Comparison of ENCODE assay signal across 14 cellular contexts in the genomic region with DNA sequence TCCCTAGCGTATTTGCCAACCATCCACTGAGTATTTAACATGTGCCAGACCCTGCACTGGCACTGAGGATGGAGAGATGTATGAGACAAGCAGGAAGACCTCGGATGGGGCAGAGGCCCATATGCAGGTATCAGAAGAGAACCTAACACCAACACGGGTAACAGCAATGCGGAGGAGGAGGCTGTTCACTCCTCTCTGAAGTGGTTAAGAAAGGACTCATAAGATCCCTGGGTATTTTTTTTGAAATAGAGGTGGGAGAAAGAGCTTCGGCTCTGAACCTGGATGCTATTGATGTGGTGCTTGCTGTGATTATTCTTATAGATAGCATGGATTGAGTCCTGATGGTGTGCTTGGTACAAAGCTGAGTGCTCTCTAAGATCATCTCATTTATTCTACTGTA.
A peak's percentile ranks its signal among the peaks of the same experiment; 100 is the strongest.
DNase-seq lines count a peak whose midpoint lies in the region; ATAC-seq and TF ChIP-seq lines count a peak whose summit lies in the region.
"Had no signal": no experiment of that assay in that cellular context is flagged by ENCODE, and none has a peak within 500 bp of the region (broad histone marks: within the 10 kb centered on the region; RNA-seq: fewer than 3 reads in every experiment).

No MANE protein-coding gene starts in this region.

- H3K9me3 Mint-ChIP-seq in activated CD8-positive, alpha-beta T cell treated with anti-CD3 and anti-CD28 coated beads for 36 hours, result no peaks in the 10 kb centered on the region
- no peaks in the 10 kb centered on the region for H3K9me3 Mint-ChIP-seq in activated CD8-positive, alpha-beta T cell treated with anti-CD3 and anti-CD28 coated beads, Interleukin-2, amount 10 ng/mL, durations not matched to agents 7 days and 5 days (ENCODE audit: insufficient read depth)
- H3K9me3 Mint-ChIP-seq in activated naive CD8-positive, alpha-beta T cell treated with anti-CD3 and anti-CD28 coated beads, Interleukin-2, amount 50 U/mL, for 24 hours, result peaks cover 4% of the 10 kb centered on the region
- peaks cover 2% of the 10 kb centered on the region for H3K9me3 Mint-ChIP-seq in activated naive CD8-positive, alpha-beta T cell treated with anti-CD3 and anti-CD28 coated beads for 36 hours
- no peaks in the 10 kb centered on the region for H3K9me3 Mint-ChIP-seq in activated T-helper 17 cell treated with anti-CD3 and anti-CD28 coated beads, Interleukin-2, amount 50 U/mL, for 72 hours
- H3K9me3 Mint-ChIP-seq: CD8-positive, alpha-beta T cell had no signal

- no peak for TF ChIP-seq CTCF in activated CD8-positive, alpha-beta T cell treated with anti-CD3 and anti-CD28 coated beads for 36 hours (IDR thresholded peaks at IDR 0.05)

- POLR2A ChIA-PET in activated CD8-positive, alpha-beta T cell treated with anti-CD3 and anti-CD28 coated beads for 36 hours (lab: Charles Lee), result no interaction called here
- POLR2A ChIA-PET in activated CD8-positive, alpha-beta T cell treated with anti-CD3 and anti-CD28 coated beads, Interleukin-2, amount 10 ng/mL, durations not matched to agents 7 days and 5 days (lab: Charles Lee), result no interaction called here

- peak; percentile 57 for DNase-seq in activated CD8-positive, alpha-beta T cell treated with anti-CD3 and anti-CD28 coated beads for 36 hours
- no peak for DNase-seq in activated CD8-positive, alpha-beta T cell treated with anti-CD3 and anti-CD28 coated beads, Interleukin-2, amount 10 ng/mL, durations not matched to agents 7 days and 5 days
- no peak for DNase-seq in activated naive CD8-positive, alpha-beta T cell treated with anti-CD3 and anti-CD28 coated beads, Interleukin-2, amount 50 U/mL, for 24 hours
- DNase-seq in activated naive CD8-positive, alpha-beta T cell treated with anti-CD3 and anti-CD28 coated beads for 36 hours, result no peak
- DNase-seq in MV-4-11 (lab: John Stamatoyannopoulos, UW) (no peak), T-helper 1 cell (no peak)
- DNase-seq: CD8-positive, alpha-beta T cell; DMS 273 treated with DMSO at 0.1 percent for 48 hours; DMS53; GM23248; HCEC 1CT; IMR-90 had no signal

- CTCF ChIA-PET in activated CD8-positive, alpha-beta T cell treated with anti-CD3 and anti-CD28 coated beads for 36 hours (lab: Charles Lee), result interaction anchor here (0.7 to 1.2 kb wide), 2 partner anchors 16 to 404 kb away, joined by 3 to 4 read pairs; no protein-coding TSS in a partner anchor
- CTCF ChIA-PET in activated CD8-positive, alpha-beta T cell treated with anti-CD3 and anti-CD28 coated beads, Interleukin-2, amount 10 ng/mL, durations not matched to agents 7 days and 5 days (lab: Charles Lee), result interaction anchor here (1.5 kb wide), 1 partner anchor 551 kb away, joined by 3 read pairs; no protein-coding TSS in a partner anchor

- no peaks in the 10 kb centered on the region for H3K36me3 Mint-ChIP-seq in activated CD8-positive, alpha-beta T cell treated with anti-CD3 and anti-CD28 coated beads for 36 hours (ENCODE audit: low read depth)
- H3K36me3 Mint-ChIP-seq in activated CD8-positive, alpha-beta T cell treated with anti-CD3 and anti-CD28 coated beads, Interleukin-2, amount 10 ng/mL, durations not matched to agents 7 days and 5 days (ENCODE audit: low read depth), result no peaks in the 10 kb centered on the region
- peaks cover 3% of the 10 kb centered on the region for H3K36me3 Mint-ChIP-seq in activated naive CD8-positive, alpha-beta T cell treated with anti-CD3 and anti-CD28 coated beads, Interleukin-2, amount 50 U/mL, for 24 hours (ENCODE audit: low read depth)
- H3K36me3 Mint-ChIP-seq in activated naive CD8-positive, alpha-beta T cell treated with anti-CD3 and anti-CD28 coated beads for 36 hours, result no peaks in the 10 kb centered on the region
- peaks cover 3% of the 10 kb centered on the region for H3K36me3 Mint-ChIP-seq in activated T-helper 17 cell treated with anti-CD3 and anti-CD28 coated beads, Interleukin-2, amount 50 U/mL, for 72 hours (ENCODE audit: low read depth)
- H3K36me3 Mint-ChIP-seq: CD8-positive, alpha-beta T cell had no signal

- peaks cover 33% of the 10 kb centered on the region for H3K4me1 Mint-ChIP-seq in activated CD8-positive, alpha-beta T cell treated with anti-CD3 and anti-CD28 coated beads for 36 hours (ENCODE audit: low read depth)
- peaks cover 21% of the 10 kb centered on the region for H3K4me1 Mint-ChIP-seq in activated CD8-positive, alpha-beta T cell treated with anti-CD3 and anti-CD28 coated beads, Interleukin-2, amount 10 ng/mL, durations not matched to agents 7 days and 5 days (ENCODE audit: low read depth)
- peaks cover 18% of the 10 kb centered on the region for H3K4me1 Mint-ChIP-seq in activated naive CD8-positive, alpha-beta T cell treated with anti-CD3 and anti-CD28 coated beads, Interleukin-2, amount 50 U/mL, for 24 hours
- H3K4me1 Mint-ChIP-seq in activated naive CD8-positive, alpha-beta T cell treated with anti-CD3 and anti-CD28 coated beads for 36 hours, result peaks cover 15% of the 10 kb centered on the region
- H3K4me1 Mint-ChIP-seq in activated T-helper 17 cell treated with anti-CD3 and anti-CD28 coated beads, Interleukin-2, amount 50 U/mL, for 72 hours, result peaks cover 14% of the 10 kb centered on the region

- intact Hi-C loops in activated CD8-positive, alpha-beta T cell treated with anti-CD3 and anti-CD28 coated beads for 36 hours (cut with micrococcal nuclease), result no loop called here

- no peaks in the 10 kb centered on the region for H3K27me3 Mint-ChIP-seq in activated CD8-positive, alpha-beta T cell treated with anti-CD3 and anti-CD28 coated beads for 36 hours
- H3K27me3 Mint-ChIP-seq in activated CD8-positive, alpha-beta T cell treated with anti-CD3 and anti-CD28 coated beads, Interleukin-2, amount 10 ng/mL, durations not matched to agents 7 days and 5 days (ENCODE audit: low read depth), result no peaks in the 10 kb centered on the region
- peaks cover 7% of the 10 kb centered on the region for H3K27me3 Mint-ChIP-seq in activated naive CD8-positive, alpha-beta T cell treated with anti-CD3 and anti-CD28 coated beads, Interleukin-2, amount 50 U/mL, for 24 hours
- H3K27me3 Mint-ChIP-seq in activated naive CD8-positive, alpha-beta T cell treated with anti-CD3 and anti-CD28 coated beads for 36 hours, result no peaks in the 10 kb centered on the region
- peaks cover 4% of the 10 kb centered on the region for H3K27me3 Mint-ChIP-seq in activated T-helper 17 cell treated with anti-CD3 and anti-CD28 coated beads, Interleukin-2, amount 50 U/mL, for 72 hours
- H3K27me3 Mint-ChIP-seq: B cell had no signal

- H3K4me3 Mint-ChIP-seq in activated CD8-positive, alpha-beta T cell treated with anti-CD3 and anti-CD28 coated beads for 36 hours, result no peak overlapping the region
- no peak overlapping the region for H3K4me3 Mint-ChIP-seq in activated CD8-positive, alpha-beta T cell treated with anti-CD3 and anti-CD28 coated beads, Interleukin-2, amount 10 ng/mL, durations not matched to agents 7 days and 5 days
- no peak overlapping the region for H3K4me3 Mint-ChIP-seq in activated naive CD8-positive, alpha-beta T cell treated with anti-CD3 and anti-CD28 coated beads, Interleukin-2, amount 50 U/mL, for 24 hours
- no peak overlapping the region for H3K4me3 Mint-ChIP-seq in activated naive CD8-positive, alpha-beta T cell treated with anti-CD3 and anti-CD28 coated beads for 36 hours
- H3K4me3 Mint-ChIP-seq in activated T-helper 17 cell treated with anti-CD3 and anti-CD28 coated beads, Interleukin-2, amount 50 U/mL, for 72 hours, result no peak overlapping the region
- H3K4me3 Mint-ChIP-seq: B cell; CD8-positive, alpha-beta T cell had no signal

- H3K27ac Mint-ChIP-seq in activated CD8-positive, alpha-beta T cell treated with anti-CD3 and anti-CD28 coated beads for 36 hours, result no peak overlapping the region
- no peak overlapping the region for H3K27ac Mint-ChIP-seq in activated CD8-positive, alpha-beta T cell treated with anti-CD3 and anti-CD28 coated beads, Interleukin-2, amount 10 ng/mL, durations not matched to agents 7 days and 5 days
- H3K27ac Mint-ChIP-seq in activated naive CD8-positive, alpha-beta T cell treated with anti-CD3 and anti-CD28 coated beads, Interleukin-2, amount 50 U/mL, for 24 hours, result no peak overlapping the region
- H3K27ac Mint-ChIP-seq in activated naive CD8-positive, alpha-beta T cell treated with anti-CD3 and anti-CD28 coated beads for 36 hours, result no peak overlapping the region
- H3K27ac Mint-ChIP-seq in activated T-helper 17 cell treated with anti-CD3 and anti-CD28 coated beads, Interleukin-2, amount 50 U/mL, for 72 hours, result no peak overlapping the region
- H3K27ac Mint-ChIP-seq: B cell; CD8-positive, alpha-beta T cell had no signal

- peak; percentile 81 for ATAC-seq in activated CD8-positive, alpha-beta T cell treated with anti-CD3 and anti-CD28 coated beads for 36 hours
- no peak for ATAC-seq in activated CD8-positive, alpha-beta T cell treated with anti-CD3 and anti-CD28 coated beads, Interleukin-2, amount 10 ng/mL, durations not matched to agents 7 days and 5 days
- ATAC-seq in activated naive CD8-positive, alpha-beta T cell treated with anti-CD3 and anti-CD28 coated beads, Interleukin-2, amount 50 U/mL, for 24 hours, result peak; percentile 20
- ATAC-seq in activated T-helper 17 cell treated with anti-CD3 and anti-CD28 coated beads, Interleukin-2, amount 50 U/mL, for 72 hours (replicated peaks), result peak; percentile 46
- ATAC-seq: CD8-positive, alpha-beta T cell had no signal
